Comparison of ENCODE assay signal across 20 cellular contexts in the genomic region with DNA sequence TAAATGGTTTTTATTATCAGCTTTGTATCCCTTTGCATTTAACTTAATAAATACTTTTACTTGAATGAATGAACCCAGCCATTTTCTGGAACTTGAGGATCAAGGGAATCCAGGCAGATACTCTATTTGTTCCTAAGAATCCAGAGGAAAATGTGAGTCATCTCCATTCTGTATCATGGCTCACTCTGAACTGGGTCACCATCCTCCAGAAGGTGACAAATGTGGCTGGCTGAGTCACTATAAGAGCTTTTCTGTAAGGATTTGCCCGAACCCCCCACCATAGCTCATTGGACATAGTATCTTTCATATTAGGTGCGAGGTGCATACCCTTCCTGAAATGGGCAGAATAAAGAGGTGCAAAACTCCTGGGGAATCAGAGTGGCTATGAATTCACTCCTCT. TPM values are rescaled to one million over a fixed set of nuclear protein-coding genes. Genes with fewer than 3 reads are reported as not detected.
DNase-seq lines count a peak whose midpoint lies in the region; ATAC-seq and TF ChIP-seq lines count a peak whose summit lies in the region.
"Had no signal": no experiment of that assay in that cellular context is flagged by ENCODE, and none has a peak within 500 bp of the region (broad histone marks: within the 10 kb centered on the region; RNA-seq: fewer than 3 reads in every experiment).

No MANE protein-coding gene starts in this region.

- TF ChIP-seq CTCF in HFFc6 (IDR thresholded peaks at IDR 0.05): no peak
- no peak for TF ChIP-seq CTCF in astrocyte of the spinal cord (IDR thresholded peaks at IDR 0.05; ENCODE audit: low read depth, low read length)

- H3K4me1 Mint-ChIP-seq in HFFc6 (ENCODE audit: low read depth): peaks cover 50% of the 10 kb centered on the region
- H3K4me1 Mint-ChIP-seq: activated CD8-positive, alpha-beta memory T cell treated with anti-CD3 and anti-CD28 coated beads, Interleukin-2, amount 10 ng/mL, durations not matched to agents 7 days and 5 days; CD8-positive, alpha-beta memory T cell had no signal

- peak overlapping the region; percentile 90 for H3K27ac Mint-ChIP-seq in HFFc6
- H3K27ac Mint-ChIP-seq: activated CD8-positive, alpha-beta memory T cell treated with anti-CD3 and anti-CD28 coated beads, Interleukin-2, amount 10 ng/mL, durations not matched to agents 7 days and 5 days; CD8-positive, alpha-beta memory T cell; type B pancreatic cell had no signal

- H3K36me3 Mint-ChIP-seq in HFFc6 (ENCODE audit: low read depth): no peaks in the 10 kb centered on the region
- H3K36me3 Mint-ChIP-seq: activated CD8-positive, alpha-beta memory T cell treated with anti-CD3 and anti-CD28 coated beads, Interleukin-2, amount 10 ng/mL, durations not matched to agents 7 days and 5 days; type B pancreatic cell had no signal

- no peak overlapping the region for H3K4me3 ChIP-seq in astrocyte of the spinal cord (ENCODE audit: low read depth, low read length)
- H3K4me3 ChIP-seq: ascending aorta, esophagus muscularis mucosa, left ventricle myocardium inferior had no signal

- DNase-seq in A172 (ENCODE audit: low spot score) (peak; percentile 32), HFFc6 (peak; percentile 69), astrocyte of the spinal cord (ENCODE audit: low read depth, low spot score) (peak; percentile 42), iris pigment epithelial cell (ENCODE audit: low read depth) (peak; percentile 53), NCI-H2227 (lab: John Stamatoyannopoulos, UW; ENCODE audit: unreplicated experiment) (no peak), GM19240 (ENCODE audit: insufficient read length, low spot score) (no peak)
- no peak for DNase-seq in stimulated activated CD4-positive, alpha-beta T cell treated with anti-CD3 and anti-CD28 coated beads, Interleukin-4, amount 100 ng/mL, for 4 hours
- DNase-seq: activated CD8-positive, alpha-beta memory T cell treated with anti-CD3 and anti-CD28 coated beads, Interleukin-2, amount 10 ng/mL, durations not matched to agents 7 days and 5 days; activated effector memory CD4-positive, alpha-beta T cell treated with Interleukin-2 at 50 U/mL for 16 hours; CD8-positive, alpha-beta memory T cell; Kasumi-1; left ventricle myocardium inferior; NCI-H1417; SHP77; stimulated activated naive CD4-positive, alpha-beta T cell treated with Interleukin-2 at 50 U/mL for 16 hours had no signal

- in situ Hi-C loops in astrocyte of the spinal cord (cut with HindIII; ENCODE audit: low sequenced_read_pairs): no loop called here

- H3K4me3 Mint-ChIP-seq in HFFc6: peak overlapping the region; percentile 41
- H3K4me3 Mint-ChIP-seq: activated CD8-positive, alpha-beta memory T cell treated with anti-CD3 and anti-CD28 coated beads, Interleukin-2, amount 10 ng/mL, durations not matched to agents 7 days and 5 days; CD8-positive, alpha-beta memory T cell; type B pancreatic cell had no signal

- ATAC-seq in HG03135 (IDR thresholded peaks at IDR 0.05; ENCODE audit: unreplicated experiment): no peak
- ATAC-seq: activated CD8-positive, alpha-beta memory T cell treated with anti-CD3 and anti-CD28 coated beads, Interleukin-2, amount 10 ng/mL, durations not matched to agents 7 days and 5 days had no signal

- no peaks in the 10 kb centered on the region for H3K27me3 Mint-ChIP-seq in HFFc6 (ENCODE audit: insufficient read depth)
- H3K27me3 Mint-ChIP-seq: activated CD8-positive, alpha-beta memory T cell treated with anti-CD3 and anti-CD28 coated beads, Interleukin-2, amount 10 ng/mL, durations not matched to agents 7 days and 5 days had no signal

- H3K9me3 Mint-ChIP-seq in HFFc6: no peaks in the 10 kb centered on the region
- H3K9me3 Mint-ChIP-seq: CD8-positive, alpha-beta memory T cell; type B pancreatic cell had no signal

RNA-seq across cellular contexts. Expression of a gene that starts 25.8 kb away (rescaled TPM):
- 0.02 and 0.03 TPM in 2 replicates for total RNA-seq in A172 (2014; rRNA removed; shearing (Covaris generic))
- under 1 TPM; 0.24 to 0.48 (median 0.32) TPM for total RNA-seq in HFFc6 (2021; fragmentation: NEBNext Ultra II Directional; extraction: Animal tissue kit (Norgen Biotek cat#: 25700))
- total RNA-seq: activated CD8-positive, alpha-beta memory T cell treated with anti-CD3 and anti-CD28 coated beads, Interleukin-2, amount 10 ng/mL, durations not matched to agents 7 days and 5 days; ascending aorta; CD8-positive, alpha-beta memory T cell; dermis microvascular lymphatic vessel endothelial cell had no signal

Comparison
In these comparisons a context has a peak if more than half of its experiments do, and no peak if none do; other contexts are left out.
1. DNase-seq: peak in A172 (single experiment), HFFc6 (single experiment), astrocyte of the spinal cord (single experiment) and iris pigment epithelial cell (single experiment); none in NCI-H2227 (single experiment), stimulated activated CD4-positive, alpha-beta T cell treated with anti-CD3 and anti-CD28 coated beads, Interleukin-4, amount 100 ng/mL, for 4 hours (0 of 2) and GM19240 (single experiment).